Comparison of ENCODE assay signal across 15 cellular contexts in genomic region chr14:60807971-60808370, GRCh38.
A peak's percentile ranks its signal among the peaks of the same experiment; 100 is the strongest.
DNase-seq lines count a peak whose midpoint lies in the region; ATAC-seq lines count a peak whose summit lies in the region.
"Had no signal": no experiment of that assay in that cellular context is flagged by ENCODE, and none has a peak within 500 bp of the region (broad histone marks: within the 10 kb centered on the region; RNA-seq: fewer than 3 reads in every experiment).

No MANE protein-coding gene starts in this region.

- DNase-seq in EL: peak; percentile 7
- DNase-seq in M059J (ENCODE audit: low read depth): peak; percentile 64
- peak; percentile 34 for DNase-seq in dermis blood vessel endothelial cell
- DNase-seq in renal cortical epithelial cell (ENCODE audit: low read depth): peak; percentile 4
- no peak for DNase-seq in SHP77 (lab: John Stamatoyannopoulos, UW)
- DNase-seq in activated CD8-positive, alpha-beta memory T cell treated with anti-CD3 and anti-CD28 coated beads, Interleukin-2, amount 50 U/mL, for 48 hours: no peak
- DNase-seq: AML-193, Caco-2, NCI-H1436 treated with DMSO at 0.1 percent for 48 hours, NCI-H2081, NCI-H226, NCI-H69 had no signal

- ATAC-seq in GM21526 (IDR thresholded peaks at IDR 0.05; ENCODE audit: low FRiP score, unreplicated experiment): no peak
- ATAC-seq: GM12878, HCT116 had no signal

Comparison
In these comparisons a context has a peak if more than half of its experiments do, and no peak if none do; other contexts are left out.
1. DNase-seq: peak in EL (single experiment), M059J (single experiment), dermis blood vessel endothelial cell (single experiment) and renal cortical epithelial cell (single experiment); none in SHP77 (0 of 2) and activated CD8-positive, alpha-beta memory T cell treated with anti-CD3 and anti-CD28 coated beads, Interleukin-2, amount 50 U/mL, for 48 hours (single experiment).